ENCODE assay signal across 15 cellular contexts in the genomic region with DNA sequence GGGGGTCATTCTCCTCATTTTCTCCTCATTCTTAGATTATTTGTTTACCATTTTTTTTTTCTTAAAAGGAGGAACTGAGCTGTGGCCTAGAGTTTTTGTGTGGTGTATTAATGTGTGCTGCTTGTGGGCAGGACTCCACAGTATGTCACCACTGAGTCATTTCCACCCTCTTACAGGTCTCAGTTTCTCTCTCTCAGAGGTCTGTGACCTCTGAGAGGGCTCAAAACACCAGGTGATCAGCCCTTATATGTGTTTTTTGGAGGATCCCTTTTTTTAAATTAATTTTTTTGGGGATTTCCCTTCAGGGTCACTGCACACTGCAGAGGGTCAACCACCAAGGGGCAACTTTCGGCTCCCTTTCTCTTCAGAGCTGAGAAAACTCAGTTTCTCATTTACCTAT.
A peak's percentile ranks its signal among the peaks of the same experiment; 100 is the strongest.
DNase-seq lines count a peak whose midpoint lies in the region; ATAC-seq, FAIRE-seq and TF ChIP-seq lines count a peak whose summit lies in the region.
"Had no signal": no experiment of that assay in that cellular context is flagged by ENCODE, and none has a peak within 500 bp of the region (broad histone marks: within the 10 kb centered on the region; RNA-seq: fewer than 3 reads in every experiment).

No MANE protein-coding gene starts in this region.

- H3K27me3 ChIP-seq in hepatocyte: no peaks in the 10 kb centered on the region
- H3K27me3 ChIP-seq: vagina had no signal

- no peaks in the 10 kb centered on the region for H4K20me1 ChIP-seq in hepatocyte (ENCODE audit: insufficient read depth, poor library complexity, severe bottlenecking)

- ATAC-seq in HG02678 (IDR thresholded peaks at IDR 0.05; ENCODE audit: unreplicated experiment): peak; percentile 95
- ATAC-seq in HG03460 (IDR thresholded peaks at IDR 0.05; ENCODE audit: unreplicated experiment): peak; percentile 92
- no peak for ATAC-seq in natural killer cell treated with Interleukin-12 subunit alpha and Interleukin-12 subunit beta and Interleukin-15 and Interleukin-18, amount 100 ng/mL, for 72 hours
- ATAC-seq: Panc1, right cardiac atrium had no signal

- H3K9me3 ChIP-seq in hepatocyte (ENCODE audit: low read depth): peaks cover 4% of the 10 kb centered on the region

- H3K4me1 Mint-ChIP-seq in natural killer cell treated with Interleukin-12 subunit alpha and Interleukin-12 subunit beta and Interleukin-15 and Interleukin-18, amount 100 ng/mL, for 72 hours (ENCODE audit: low read depth in 2 of 2): peaks cover 0 to 7% of the 10 kb centered on the region in 2 donors

- H3K36me3 ChIP-seq in hepatocyte (replicated peaks; ENCODE audit: insufficient read depth, low read depth): no peaks in the 10 kb centered on the region
- H3K36me3 ChIP-seq: vagina had no signal

- H3K4me3 Mint-ChIP-seq in natural killer cell treated with Interleukin-12 subunit alpha and Interleukin-12 subunit beta and Interleukin-15 and Interleukin-18, amount 100 ng/mL, for 72 hours: no peak overlapping the region

- no peak overlapping the region for H2AFZ ChIP-seq in hepatocyte

- no peaks in the 10 kb centered on the region for H3K9me2 ChIP-seq in hepatocyte (replicated peaks; ENCODE audit: insufficient read depth)

- 93% methylated on average over 1 of the region's 1 CpG for WGBS in hepatocyte (ENCODE audit: low lambda C conversion rate, missing lambda C conversion rate)

- no peak overlapping the region for H3K27ac ChIP-seq in hepatocyte
- H3K27ac ChIP-seq: vagina had no signal

- H3K4me3 ChIP-seq in GM12865 (ENCODE audit: low read depth, low read length): no peak overlapping the region
- no peak overlapping the region for H3K4me3 ChIP-seq in hepatocyte
- H3K4me3 ChIP-seq: vagina had no signal

- peak; percentile 47 for FAIRE-seq in GM19239 (lab: Jason Lieb, UNC)

- peaks cover 7% of the 10 kb centered on the region for H3K36me3 Mint-ChIP-seq in natural killer cell treated with Interleukin-12 subunit alpha and Interleukin-12 subunit beta and Interleukin-15 and Interleukin-18, amount 100 ng/mL, for 72 hours

- DNase-seq in GM12865 (ENCODE audit: low read depth): peak; percentile 89
- DNase-seq in GM19239 (ENCODE audit: insufficient read length, low spot score): no peak
- DNase-seq in natural killer cell treated with Interleukin-12 subunit alpha and Interleukin-12 subunit beta and Interleukin-15 and Interleukin-18, amount 100 ng/mL, for 72 hours (ENCODE audit: low spot score): no peak
- no peak for DNase-seq in NCI-H1436 treated with DMSO at 0.1 percent for 48 hours (lab: John Stamatoyannopoulos, UW)
- DNase-seq in NCI-H2171 treated with DMSO at 0.1 percent for 48 hours (lab: John Stamatoyannopoulos, UW): no peak
- no peak for DNase-seq in hepatocyte (ENCODE audit: low spot score)
- DNase-seq: activated naive CD4-positive, alpha-beta T cell treated with anti-CD3 and anti-CD28 coated beads, Interleukin-2, amount 50 U/mL, for 16 hours; GF-D8; mammary epithelial cell; NCI-H146; right cardiac atrium had no signal

- no peak overlapping the region for H3K27ac Mint-ChIP-seq in natural killer cell treated with Interleukin-12 subunit alpha and Interleukin-12 subunit beta and Interleukin-15 and Interleukin-18, amount 100 ng/mL, for 72 hours

- H3K27me3 Mint-ChIP-seq in natural killer cell treated with Interleukin-12 subunit alpha and Interleukin-12 subunit beta and Interleukin-15 and Interleukin-18, amount 100 ng/mL, for 72 hours: peaks cover 5 to 6% of the 10 kb centered on the region in 2 donors

- no peaks in the 10 kb centered on the region for H3K4me1 ChIP-seq in hepatocyte (ENCODE audit: insufficient read depth)
- H3K4me1 ChIP-seq: vagina had no signal

- no peaks in the 10 kb centered on the region for H3K79me2 ChIP-seq in hepatocyte

- H3K9me3 Mint-ChIP-seq in natural killer cell treated with Interleukin-12 subunit alpha and Interleukin-12 subunit beta and Interleukin-15 and Interleukin-18, amount 100 ng/mL, for 72 hours: no peaks in the 10 kb centered on the region

- TF ChIP-seq CTCF in GM12865 (IDR thresholded peaks at IDR 0.05; ENCODE audit: insufficient read depth, low read depth, low read length, missing control alignments) (no peak), hepatocyte (IDR thresholded peaks at IDR 0.05; ENCODE audit: poor library complexity) (no peak)

- no peak overlapping the region for H3K4me2 ChIP-seq in hepatocyte

Comparison
In these comparisons a context has a peak if more than half of its experiments do, and no peak if none do; other contexts are left out.
1. ATAC-seq: peak in HG02678 (single experiment) and HG03460 (single experiment); none in natural killer cell treated with Interleukin-12 subunit alpha and Interleukin-12 subunit beta and Interleukin-15 and Interleukin-18, amount 100 ng/mL, for 72 hours (0 of 2).